ENCODE assay signal across 1 cellular context in genomic region chr1:202189012-202189790, GRCh38.
TF ChIP-seq lines count a peak whose summit lies in the region.

No MANE protein-coding gene starts in this region.

TF ChIP-seq in HepG2, 621 proteins besides CTCF, POLR2A, EP300 and RAD21 (continued from another document and continues in another):
- TF ChIP-seq ZBTB46 (CRISPR knock-in tag; IDR thresholded peaks at IDR 0.05; ENCODE audit: borderline replicate concordance) (no peak), KAT8 (CRISPR knock-in tag; IDR thresholded peaks at IDR 0.05) (no peak), ZNF543 (CRISPR knock-in tag; IDR thresholded peaks at IDR 0.05) (no peak), ZNF609 (CRISPR knock-in tag; IDR thresholded peaks at IDR 0.05; ENCODE audit: borderline replicate concordance) (no peak; the same call in 1 of the 2 replicates), ZNF17 (CRISPR knock-in tag; IDR thresholded peaks at IDR 0.05) (no peak), ETV6 (CRISPR knock-in tag; conservative IDR thresholded peaks at IDR 0.05) (no peak), ELF1 (CRISPR knock-in tag; IDR thresholded peaks at IDR 0.05) (no peak), SNAI1 (CRISPR knock-in tag; IDR thresholded peaks at IDR 0.05; ENCODE audit: borderline replicate concordance) (0 out of 2 replicates have a peak, but pooled peaks have one; percentile 11), ZBTB7B (CRISPR knock-in tag; IDR thresholded peaks at IDR 0.05) (peak; percentile 63), MED13 (CRISPR knock-in tag; IDR thresholded peaks at IDR 0.05) (no peak), TMF1 (CRISPR knock-in tag; IDR thresholded peaks at IDR 0.05; ENCODE audit: low read depth) (no peak), KDM5B (CRISPR knock-in tag; IDR thresholded peaks at IDR 0.05; ENCODE audit: borderline replicate concordance) (peak; percentile 36; the same call in 1 of the 2 replicates), ZNF781 (CRISPR knock-in tag; IDR thresholded peaks at IDR 0.05; ENCODE audit: borderline replicate concordance, not compliant biosample characterization) (no peak), ZMYM4 (CRISPR knock-in tag; IDR thresholded peaks at IDR 0.05) (no peak; the same call in 1 of the 2 replicates), ZNF792 (CRISPR knock-in tag; IDR thresholded peaks at IDR 0.05) (no peak), KLF13 (CRISPR knock-in tag; IDR thresholded peaks at IDR 0.05) (no peak), KDM6A (CRISPR knock-in tag; IDR thresholded peaks at IDR 0.05; ENCODE audit: low read depth) (no peak), E2F5 (CRISPR knock-in tag; conservative IDR thresholded peaks at IDR 0.05) (no peak), ZNF20 (CRISPR knock-in tag; IDR thresholded peaks at IDR 0.05) (no peak), GABPB1 (CRISPR knock-in tag; IDR thresholded peaks at IDR 0.05) (peak; percentile 18; the same call in 1 of the 2 replicates), ZNF605 (CRISPR knock-in tag; IDR thresholded peaks at IDR 0.05) (no peak)
- TF ChIP-seq, protein P1, sequence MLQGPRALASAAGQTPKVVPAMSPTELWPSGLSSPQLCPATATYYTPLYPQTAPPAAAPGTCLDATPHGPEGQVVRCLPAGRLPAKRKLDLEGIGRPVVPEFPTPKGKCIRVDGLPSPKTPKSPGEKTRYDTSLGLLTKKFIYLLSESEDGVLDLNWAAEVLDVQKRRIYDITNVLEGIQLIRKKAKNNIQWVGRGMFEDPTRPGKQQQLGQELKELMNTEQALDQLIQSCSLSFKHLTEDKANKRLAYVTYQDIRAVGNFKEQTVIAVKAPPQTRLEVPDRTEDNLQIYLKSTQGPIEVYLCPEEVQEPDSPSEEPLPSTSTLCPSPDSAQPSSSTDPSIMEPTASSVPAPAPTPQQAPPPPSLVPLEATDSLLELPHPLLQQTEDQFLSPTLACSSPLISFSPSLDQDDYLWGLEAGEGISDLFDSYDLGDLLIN (CRISPR knock-in tag; IDR thresholded peaks at IDR 0.05; ENCODE audit: borderline replicate concordance): no peak
- TF ChIP-seq, protein P2, sequence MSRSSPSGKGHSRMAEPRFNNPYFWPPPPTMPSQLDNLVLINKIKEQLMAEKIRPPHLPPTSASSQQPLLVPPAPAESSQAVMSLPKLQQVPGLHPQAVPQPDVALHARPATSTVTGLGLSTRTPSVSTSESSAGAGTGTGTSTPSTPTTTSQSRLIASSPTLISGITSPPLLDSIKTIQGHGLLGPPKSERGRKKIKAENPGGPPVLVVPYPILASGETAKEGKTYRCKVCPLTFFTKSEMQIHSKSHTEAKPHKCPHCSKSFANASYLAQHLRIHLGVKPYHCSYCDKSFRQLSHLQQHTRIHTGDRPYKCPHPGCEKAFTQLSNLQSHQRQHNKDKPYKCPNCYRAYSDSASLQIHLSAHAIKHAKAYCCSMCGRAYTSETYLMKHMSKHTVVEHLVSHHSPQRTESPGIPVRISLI (CRISPR knock-in tag; IDR thresholded peaks at IDR 0.05; ENCODE audit: borderline replicate concordance): no peak
- TF ChIP-seq, protein P3, sequence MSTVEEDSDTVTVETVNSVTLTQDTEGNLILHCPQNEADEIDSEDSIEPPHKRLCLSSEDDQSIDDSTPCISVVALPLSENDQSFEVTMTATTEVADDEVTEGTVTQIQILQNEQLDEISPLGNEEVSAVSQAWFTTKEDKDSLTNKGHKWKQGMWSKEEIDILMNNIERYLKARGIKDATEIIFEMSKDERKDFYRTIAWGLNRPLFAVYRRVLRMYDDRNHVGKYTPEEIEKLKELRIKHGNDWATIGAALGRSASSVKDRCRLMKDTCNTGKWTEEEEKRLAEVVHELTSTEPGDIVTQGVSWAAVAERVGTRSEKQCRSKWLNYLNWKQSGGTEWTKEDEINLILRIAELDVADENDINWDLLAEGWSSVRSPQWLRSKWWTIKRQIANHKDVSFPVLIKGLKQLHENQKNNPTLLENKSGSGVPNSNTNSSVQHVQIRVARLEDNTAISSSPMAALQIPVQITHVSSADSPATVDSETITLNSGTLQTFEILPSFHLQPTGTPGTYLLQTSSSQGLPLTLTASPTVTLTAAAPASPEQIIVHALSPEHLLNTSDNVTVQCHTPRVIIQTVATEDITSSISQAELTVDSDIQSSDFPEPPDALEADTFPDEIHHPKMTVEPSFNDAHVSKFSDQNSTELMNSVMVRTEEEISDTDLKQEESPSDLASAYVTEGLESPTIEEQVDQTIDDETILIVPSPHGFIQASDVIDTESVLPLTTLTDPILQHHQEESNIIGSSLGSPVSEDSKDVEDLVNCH (CRISPR knock-in tag; IDR thresholded peaks at IDR 0.05): no peak
- TF ChIP-seq, protein P4, sequence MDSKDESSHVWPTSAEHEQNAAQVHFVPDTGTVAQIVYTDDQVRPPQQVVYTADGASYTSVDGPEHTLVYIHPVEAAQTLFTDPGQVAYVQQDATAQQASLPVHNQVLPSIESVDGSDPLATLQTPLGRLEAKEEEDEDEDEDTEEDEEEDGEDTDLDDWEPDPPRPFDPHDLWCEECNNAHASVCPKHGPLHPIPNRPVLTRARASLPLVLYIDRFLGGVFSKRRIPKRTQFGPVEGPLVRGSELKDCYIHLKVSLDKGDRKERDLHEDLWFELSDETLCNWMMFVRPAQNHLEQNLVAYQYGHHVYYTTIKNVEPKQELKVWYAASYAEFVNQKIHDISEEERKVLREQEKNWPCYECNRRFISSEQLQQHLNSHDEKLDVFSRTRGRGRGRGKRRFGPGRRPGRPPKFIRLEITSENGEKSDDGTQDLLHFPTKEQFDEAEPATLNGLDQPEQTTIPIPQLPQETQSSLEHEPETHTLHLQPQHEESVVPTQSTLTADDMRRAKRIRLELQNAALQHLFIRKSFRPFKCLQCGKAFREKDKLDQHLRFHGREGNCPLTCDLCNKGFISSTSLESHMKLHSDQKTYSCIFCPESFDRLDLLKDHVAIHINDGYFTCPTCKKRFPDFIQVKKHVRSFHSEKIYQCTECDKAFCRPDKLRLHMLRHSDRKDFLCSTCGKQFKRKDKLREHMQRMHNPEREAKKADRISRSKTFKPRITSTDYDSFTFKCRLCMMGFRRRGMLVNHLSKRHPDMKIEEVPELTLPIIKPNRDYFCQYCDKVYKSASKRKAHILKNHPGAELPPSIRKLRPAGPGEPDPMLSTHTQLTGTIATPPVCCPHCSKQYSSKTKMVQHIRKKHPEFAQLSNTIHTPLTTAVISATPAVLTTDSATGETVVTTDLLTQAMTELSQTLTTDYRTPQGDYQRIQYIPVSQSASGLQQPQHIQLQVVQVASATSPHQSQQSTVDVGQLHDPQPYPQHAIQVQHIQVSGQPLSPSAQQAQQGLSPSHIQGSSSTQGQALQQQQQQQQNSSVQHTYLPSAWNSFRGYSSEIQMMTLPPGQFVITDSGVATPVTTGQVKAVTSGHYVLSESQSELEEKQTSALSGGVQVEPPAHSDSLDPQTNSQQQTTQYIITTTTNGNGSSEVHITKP (CRISPR knock-in tag; IDR thresholded peaks at IDR 0.05; ENCODE audit: low read depth): no peak
- TF ChIP-seq, protein P5, sequence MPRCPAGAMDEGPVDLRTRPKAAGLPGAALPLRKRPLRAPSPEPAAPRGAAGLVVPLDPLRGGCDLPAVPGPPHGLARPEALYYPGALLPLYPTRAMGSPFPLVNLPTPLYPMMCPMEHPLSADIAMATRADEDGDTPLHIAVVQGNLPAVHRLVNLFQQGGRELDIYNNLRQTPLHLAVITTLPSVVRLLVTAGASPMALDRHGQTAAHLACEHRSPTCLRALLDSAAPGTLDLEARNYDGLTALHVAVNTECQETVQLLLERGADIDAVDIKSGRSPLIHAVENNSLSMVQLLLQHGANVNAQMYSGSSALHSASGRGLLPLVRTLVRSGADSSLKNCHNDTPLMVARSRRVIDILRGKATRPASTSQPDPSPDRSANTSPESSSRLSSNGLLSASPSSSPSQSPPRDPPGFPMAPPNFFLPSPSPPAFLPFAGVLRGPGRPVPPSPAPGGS (CRISPR knock-in tag; IDR thresholded peaks at IDR 0.05): 0 out of 2 replicates have a peak, but pooled peaks have one; percentile 57
- TF ChIP-seq, protein P6, sequence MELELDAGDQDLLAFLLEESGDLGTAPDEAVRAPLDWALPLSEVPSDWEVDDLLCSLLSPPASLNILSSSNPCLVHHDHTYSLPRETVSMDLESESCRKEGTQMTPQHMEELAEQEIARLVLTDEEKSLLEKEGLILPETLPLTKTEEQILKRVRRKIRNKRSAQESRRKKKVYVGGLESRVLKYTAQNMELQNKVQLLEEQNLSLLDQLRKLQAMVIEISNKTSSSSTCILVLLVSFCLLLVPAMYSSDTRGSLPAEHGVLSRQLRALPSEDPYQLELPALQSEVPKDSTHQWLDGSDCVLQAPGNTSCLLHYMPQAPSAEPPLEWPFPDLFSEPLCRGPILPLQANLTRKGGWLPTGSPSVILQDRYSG (CRISPR knock-in tag; IDR thresholded peaks at IDR 0.05): no peak
- TF ChIP-seq, protein P7, sequence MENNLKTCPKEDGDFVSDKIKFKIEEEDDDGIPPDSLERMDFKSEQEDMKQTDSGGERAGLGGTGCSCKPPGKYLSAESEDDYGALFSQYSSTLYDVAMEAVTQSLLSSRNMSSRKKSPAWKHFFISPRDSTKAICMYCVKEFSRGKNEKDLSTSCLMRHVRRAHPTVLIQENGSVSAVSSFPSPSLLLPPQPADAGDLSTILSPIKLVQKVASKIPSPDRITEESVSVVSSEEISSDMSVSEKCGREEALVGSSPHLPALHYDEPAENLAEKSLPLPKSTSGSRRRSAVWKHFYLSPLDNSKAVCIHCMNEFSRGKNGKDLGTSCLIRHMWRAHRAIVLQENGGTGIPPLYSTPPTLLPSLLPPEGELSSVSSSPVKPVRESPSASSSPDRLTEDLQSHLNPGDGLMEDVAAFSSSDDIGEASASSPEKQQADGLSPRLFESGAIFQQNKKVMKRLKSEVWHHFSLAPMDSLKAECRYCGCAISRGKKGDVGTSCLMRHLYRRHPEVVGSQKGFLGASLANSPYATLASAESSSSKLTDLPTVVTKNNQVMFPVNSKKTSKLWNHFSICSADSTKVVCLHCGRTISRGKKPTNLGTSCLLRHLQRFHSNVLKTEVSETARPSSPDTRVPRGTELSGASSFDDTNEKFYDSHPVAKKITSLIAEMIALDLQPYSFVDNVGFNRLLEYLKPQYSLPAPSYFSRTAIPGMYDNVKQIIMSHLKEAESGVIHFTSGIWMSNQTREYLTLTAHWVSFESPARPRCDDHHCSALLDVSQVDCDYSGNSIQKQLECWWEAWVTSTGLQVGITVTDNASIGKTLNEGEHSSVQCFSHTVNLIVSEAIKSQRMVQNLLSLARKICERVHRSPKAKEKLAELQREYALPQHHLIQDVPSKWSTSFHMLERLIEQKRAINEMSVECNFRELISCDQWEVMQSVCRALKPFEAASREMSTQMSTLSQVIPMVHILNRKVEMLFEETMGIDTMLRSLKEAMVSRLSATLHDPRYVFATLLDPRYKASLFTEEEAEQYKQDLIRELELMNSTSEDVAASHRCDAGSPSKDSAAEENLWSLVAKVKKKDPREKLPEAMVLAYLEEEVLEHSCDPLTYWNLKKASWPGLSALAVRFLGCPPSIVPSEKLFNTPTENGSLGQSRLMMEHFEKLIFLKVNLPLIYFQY (CRISPR knock-in tag; IDR thresholded peaks at IDR 0.05; ENCODE audit: borderline replicate concordance): no peak
